Comparison of ENCODE assay signal across 23 cellular contexts in genomic region chr7:87920578-87920977, GRCh38.
"Had no signal": no experiment of that assay in that cellular context is flagged by ENCODE, and none has a peak within 500 bp of the region (broad histone marks: within the 10 kb centered on the region; RNA-seq: fewer than 3 reads in every experiment).

No MANE protein-coding gene starts in this region.

- ATAC-seq: activated T-cell treated with anti-CD3 and anti-CD28 coated beads, Interleukin-2, amount 50 U/mL, for 72 hours; esophagus mucosa; gastrocnemius medialis; left lobe of liver; naive thymus-derived CD8-positive, alpha-beta T cell; stimulated activated memory B cell treated with anti-CD40 and anti-IgM and Interleukin-4, amounts not matched to agents 10 μg/mL and 1 μg/mL and 100 μg/mL, for 72 hours had no signal

- H3K36me3 Mint-ChIP-seq: activated naive CD8-positive, alpha-beta T cell treated with anti-CD3 and anti-CD28 coated beads, Interleukin-2, amount 10 ng/mL, durations not matched to agents 7 days and 5 days; naive thymus-derived CD8-positive, alpha-beta T cell; stimulated activated memory B cell treated with anti-CD40 and anti-IgM and Interleukin-4, amounts not matched to agents 10 μg/mL and 1 μg/mL and 100 μg/mL, for 72 hours had no signal

- H3K4me2 ChIP-seq: smooth muscle cell had no signal

- H3K9me3 Mint-ChIP-seq: activated CD4-positive, alpha-beta memory T cell treated with anti-CD3 and anti-CD28 coated beads, Interleukin-2, amount 10 ng/mL, durations not matched to agents 7 days and 5 days; activated CD4-positive, alpha-beta T cell treated with anti-CD3 and anti-CD28 coated beads, Interleukin-2, amount 10 ng/mL, durations not matched to agents 24 days and 14 days; activated naive CD4-positive, alpha-beta T cell treated with anti-CD3 and anti-CD28 coated beads for 36 hours; activated naive CD8-positive, alpha-beta T cell treated with anti-CD3 and anti-CD28 coated beads, Interleukin-2, amount 10 ng/mL, durations not matched to agents 7 days and 5 days; activated T-cell treated with anti-CD3 and anti-CD28 coated beads, Interleukin-2, amount 50 U/mL, for 72 hours; naive thymus-derived CD8-positive, alpha-beta T cell; stimulated activated memory B cell treated with anti-CD40 and anti-IgM and Interleukin-4, amounts not matched to agents 10 μg/mL and 1 μg/mL and 100 μg/mL, for 72 hours; T-helper 1 cell treated with Interleukin-12 subunit alpha and Interleukin-12 subunit beta and Interleukin-4 antibody, amounts not matched to agents 30 μg/mL and 1 μg/mL, for 36 hours had no signal

- H3K27ac Mint-ChIP-seq: activated CD4-positive, alpha-beta memory T cell treated with anti-CD3 and anti-CD28 coated beads, Interleukin-2, amount 10 ng/mL, durations not matched to agents 7 days and 5 days; activated CD4-positive, alpha-beta T cell treated with anti-CD3 and anti-CD28 coated beads, Interleukin-2, amount 10 ng/mL, durations not matched to agents 24 days and 14 days; activated naive CD4-positive, alpha-beta T cell treated with anti-CD3 and anti-CD28 coated beads for 36 hours; activated naive CD8-positive, alpha-beta T cell treated with anti-CD3 and anti-CD28 coated beads, Interleukin-2, amount 10 ng/mL, durations not matched to agents 7 days and 5 days; activated T-cell treated with anti-CD3 and anti-CD28 coated beads, Interleukin-2, amount 50 U/mL, for 72 hours; naive thymus-derived CD8-positive, alpha-beta T cell; stimulated activated memory B cell treated with anti-CD40 and anti-IgM and Interleukin-4, amounts not matched to agents 10 μg/mL and 1 μg/mL and 100 μg/mL, for 72 hours; T-helper 1 cell treated with Interleukin-12 subunit alpha and Interleukin-12 subunit beta and Interleukin-4 antibody, amounts not matched to agents 30 μg/mL and 1 μg/mL, for 36 hours had no signal

- H3K27me3 ChIP-seq: cardiac muscle cell, gastrocnemius medialis, sigmoid colon, transverse colon had no signal

- DNase-seq: activated CD4-positive, alpha-beta memory T cell treated with anti-CD3 and anti-CD28 coated beads, Interleukin-2, amount 10 ng/mL, durations not matched to agents 7 days and 5 days; activated CD4-positive, alpha-beta T cell treated with anti-CD3 and anti-CD28 coated beads, Interleukin-2, amount 10 ng/mL, durations not matched to agents 24 days and 14 days; activated CD4-positive, CD25-positive, alpha-beta regulatory T cell; activated effector memory CD4-positive, alpha-beta T cell treated with Interleukin-2 at 50 U/mL for 16 hours; activated naive CD4-positive, alpha-beta T cell treated with anti-CD3 and anti-CD28 coated beads for 36 hours; activated naive CD8-positive, alpha-beta T cell treated with anti-CD3 and anti-CD28 coated beads, Interleukin-2, amount 10 ng/mL, durations not matched to agents 7 days and 5 days; activated T-cell treated with anti-CD3 and anti-CD28 coated beads, Interleukin-2, amount 50 U/mL, for 72 hours; amniotic stem cell; dermis blood vessel endothelial cell; effector memory CD4-positive, alpha-beta T cell; gastrocnemius medialis; hippocampal formation; naive thymus-derived CD8-positive, alpha-beta T cell; sigmoid colon; stimulated activated CD4-positive, alpha-beta T cell treated with anti-CD3 and anti-CD28 coated beads, Interleukin-15, amount 100 ng/mL, for 24 hours; transverse colon had no signal

- H3K36me3 ChIP-seq: cardiac muscle cell, gastrocnemius medialis, sigmoid colon, transverse colon had no signal

- H3K9me3 ChIP-seq: gastrocnemius medialis, sigmoid colon, transverse colon had no signal

- H3K4me3 Mint-ChIP-seq: activated CD4-positive, alpha-beta memory T cell treated with anti-CD3 and anti-CD28 coated beads, Interleukin-2, amount 10 ng/mL, durations not matched to agents 7 days and 5 days; activated CD4-positive, alpha-beta T cell treated with anti-CD3 and anti-CD28 coated beads, Interleukin-2, amount 10 ng/mL, durations not matched to agents 24 days and 14 days; activated naive CD4-positive, alpha-beta T cell treated with anti-CD3 and anti-CD28 coated beads for 36 hours; activated naive CD8-positive, alpha-beta T cell treated with anti-CD3 and anti-CD28 coated beads, Interleukin-2, amount 10 ng/mL, durations not matched to agents 7 days and 5 days; activated T-cell treated with anti-CD3 and anti-CD28 coated beads, Interleukin-2, amount 50 U/mL, for 72 hours; naive thymus-derived CD8-positive, alpha-beta T cell; stimulated activated memory B cell treated with anti-CD40 and anti-IgM and Interleukin-4, amounts not matched to agents 10 μg/mL and 1 μg/mL and 100 μg/mL, for 72 hours; T-helper 1 cell treated with Interleukin-12 subunit alpha and Interleukin-12 subunit beta and Interleukin-4 antibody, amounts not matched to agents 30 μg/mL and 1 μg/mL, for 36 hours had no signal

- H3K4me1 Mint-ChIP-seq: activated CD4-positive, alpha-beta memory T cell treated with anti-CD3 and anti-CD28 coated beads, Interleukin-2, amount 10 ng/mL, durations not matched to agents 7 days and 5 days; activated CD4-positive, alpha-beta T cell treated with anti-CD3 and anti-CD28 coated beads, Interleukin-2, amount 10 ng/mL, durations not matched to agents 24 days and 14 days; activated naive CD8-positive, alpha-beta T cell treated with anti-CD3 and anti-CD28 coated beads, Interleukin-2, amount 10 ng/mL, durations not matched to agents 7 days and 5 days; naive thymus-derived CD8-positive, alpha-beta T cell; stimulated activated memory B cell treated with anti-CD40 and anti-IgM and Interleukin-4, amounts not matched to agents 10 μg/mL and 1 μg/mL and 100 μg/mL, for 72 hours had no signal

- H3K4me1 ChIP-seq: gastrocnemius medialis, sigmoid colon, transverse colon had no signal

- H3K4me3 ChIP-seq: cardiac muscle cell, gastrocnemius medialis, lung, sigmoid colon, smooth muscle cell, transverse colon had no signal

- H3K27ac ChIP-seq: cardiac muscle cell, gastrocnemius medialis, sigmoid colon, transverse colon had no signal
